ENCODE assay signal across 16 cellular contexts in genomic region chr20:33945391-33946079, GRCh38. TPM values are rescaled to one million over a fixed set of nuclear protein-coding genes. Genes with fewer than 3 reads are reported as not detected.
DNase-seq lines count a peak whose midpoint lies in the region; ATAC-seq, FAIRE-seq and TF ChIP-seq lines count a peak whose summit lies in the region.
"Had no signal": no experiment of that assay in that cellular context is flagged by ENCODE, and none has a peak within 500 bp of the region (broad histone marks: within the 10 kb centered on the region; RNA-seq: fewer than 3 reads in every experiment).

No MANE protein-coding gene starts in this region.

- no peaks in the 10 kb centered on the region for H3K9me1 ChIP-seq in K562 (ENCODE audit: control insufficient read depth, insufficient read depth, low read length)

- peaks cover 11% of the 10 kb centered on the region for H3K9me3 Mint-ChIP-seq in MCF 10A (ENCODE audit: unreplicated experiment)

- TF ChIP-seq EP300 in K562 (IDR thresholded peaks at IDR 0.05; ENCODE audit: low read length) = no peak

- in situ Hi-C loops in K562 (cut with MboI) = no loop called here

- H3K4me1 ChIP-seq in breast epithelium = no peaks in the 10 kb centered on the region
- H3K4me1 ChIP-seq in K562 (replicated peaks in 1 of 2; ENCODE audit: control insufficient read depth in 2 of 2, insufficient read depth in 2 of 2, low read length in 2 of 2) = no peaks in the 10 kb centered on the region
- H3K4me1 ChIP-seq in MM.1S (ENCODE audit: low read length) = peaks cover 7% of the 10 kb centered on the region

- no peaks in the 10 kb centered on the region for H3K27me3 ChIP-seq in breast epithelium
- H3K27me3 ChIP-seq in K562 (ENCODE audit: control insufficient read depth in 2 of 2, insufficient read depth in 2 of 2, low read length in 2 of 2) = peaks cover 8 to 21% of the 10 kb centered on the region in 2 experiments; a peak in 4 of 5 replicates
- no peaks in the 10 kb centered on the region for H3K27me3 ChIP-seq in MM.1S (replicated peaks; ENCODE audit: insufficient read depth, low read length)

- H3F3A ChIP-seq in MM.1S (ENCODE audit: insufficient read depth, low read length) = no peaks in the 10 kb centered on the region; the same call in 1 of the 2 replicates

- CTCF ChIA-PET in MCF 10A (lab: Yijun Ruan, JAX) = interaction anchor here (0.7 to 0.9 kb wide), 2 partner anchors 31 to 77 kb away, joined by 3 read pairs; no protein-coding TSS in a partner anchor
- CTCF ChIA-PET in K562 (lab: Yijun Ruan, JAX; ENCODE audit: low intra/inter-chr PET ratio) = no interaction called here

- H2AFZ ChIP-seq in K562 (ENCODE audit: low read depth, low read length) = no peak overlapping the region
- no peak overlapping the region for H2AFZ ChIP-seq in MM.1S (ENCODE audit: low read length)
- H2AFZ ChIP-seq: GM23338 had no signal

- TF ChIP-seq POLR2A in breast epithelium (IDR thresholded peaks at IDR 0.05) = no peak
- no peak for TF ChIP-seq POLR2A in K562 (conservative IDR thresholded peaks at IDR 0.05)

- H3K9me3 ChIP-seq in breast epithelium (peaks cover 12 to 19% of the 10 kb centered on the region in 2 donors), K562 (replicated peaks; ENCODE audit: control insufficient read depth, insufficient read depth, low read depth, low read length) (peaks cover 16% of the 10 kb centered on the region), MM.1S (replicated peaks; ENCODE audit: insufficient read depth, low read length) (no peaks in the 10 kb centered on the region)

- peak; percentile 65 for DNase-seq in MCF 10A (ENCODE audit: unreplicated experiment)
- DNase-seq in breast epithelium (ENCODE audit: low spot score in 2 of 2) = no peak
- DNase-seq in K562 (ENCODE audit: extremely low read depth in 1 of 4, low spot score in 3 of 4) = no peak
- peak; percentile 23 for DNase-seq in hepatic stellate cell (ENCODE audit: low spot score)
- DNase-seq in NCI-H1694 treated with DMSO at 0.1 percent for 48 hours (lab: John Stamatoyannopoulos, UW) = no peak
- DNase-seq in MM.1S = no peak
- DNase-seq in mesenteric fat pad (ENCODE audit: low spot score) = no peak
- DNase-seq: activated CD4-positive, alpha-beta T cell treated with anti-CD3 and anti-CD28 coated beads, Interleukin-2, amount 50 U/mL, for 48 hours; activated naive CD4-positive, alpha-beta T cell treated with anti-CD3 and anti-CD28 coated beads, Interleukin-2, amount 10 ng/mL, durations not matched to agents 7 days and 5 days; GF-D8; NCI-H1105 treated with DMSO at 0.1 percent for 48 hours; trophoblast cell had no signal

- H3K4me2 ChIP-seq in K562 (ENCODE audit: insufficient read depth, low read length) (no peak overlapping the region), MM.1S (ENCODE audit: low read depth, low read length) (no peak overlapping the region)
- H3K4me2 ChIP-seq: GM23338 had no signal

- no peaks in the 10 kb centered on the region for H3K36me3 Mint-ChIP-seq in MCF 10A (ENCODE audit: insufficient read depth, unreplicated experiment)

- no peak for TF ChIP-seq RAD21 in K562 (CRISPR knock-in tag; conservative IDR thresholded peaks at IDR 0.05 in 1 of 2, IDR thresholded peaks at IDR 0.05 in 1 of 2)

- H3K4me3 Mint-ChIP-seq in MCF 10A (ENCODE audit: unreplicated experiment) = no peak overlapping the region
- H3K4me3 Mint-ChIP-seq: activated naive CD4-positive, alpha-beta T cell treated with anti-CD3 and anti-CD28 coated beads, Interleukin-2, amount 10 ng/mL, durations not matched to agents 7 days and 5 days; GM23338 had no signal

- no peaks in the 10 kb centered on the region for H3K9me2 ChIP-seq in MM.1S (replicated peaks; ENCODE audit: insufficient read depth, low read length)

- H4K20me1 ChIP-seq in K562 (replicated peaks; ENCODE audit: control insufficient read depth, insufficient read depth, low read length) (no peaks in the 10 kb centered on the region), MM.1S (ENCODE audit: insufficient read depth, low read length) (no peaks in the 10 kb centered on the region)

- 0% methylated on average over 5 of the region's 5 CpGs for WGBS in K562 (ENCODE audit: insufficient coverage, low coverage, missing lambda C conversion rate)

- peaks cover 9% of the 10 kb centered on the region for H3K4me1 Mint-ChIP-seq in MCF 10A (ENCODE audit: insufficient read depth, unreplicated experiment)
- H3K4me1 Mint-ChIP-seq: activated naive CD4-positive, alpha-beta T cell treated with anti-CD3 and anti-CD28 coated beads, Interleukin-2, amount 10 ng/mL, durations not matched to agents 7 days and 5 days had no signal

- no peak for TF ChIP-seq CTCF in MCF 10A (IDR thresholded peaks at IDR 0.05; ENCODE audit: unreplicated experiment)
- TF ChIP-seq CTCF in breast epithelium (IDR thresholded peaks at IDR 0.05) = no peak
- TF ChIP-seq CTCF in K562 (IDR thresholded peaks at IDR 0.05 in 2 of 3, conservative IDR thresholded peaks at IDR 0.05 in 1 of 3; ENCODE audit: insufficient read depth in 2 of 3, low read depth in 1 of 3, low read length in 3 of 3) = no peak
- no peak for TF ChIP-seq CTCF in MM.1S (IDR thresholded peaks at IDR 0.05; ENCODE audit: low read length)

- H3K27ac ChIP-seq in breast epithelium (peak overlapping the region in 1 of 2 donors; percentile 29), K562 (ENCODE audit: extremely low read depth, low read depth, low read length) (no peak overlapping the region), MM.1S (ENCODE audit: low read length) (no peak overlapping the region)

- H3K27ac Mint-ChIP-seq in MCF 10A (ENCODE audit: low read depth, unreplicated experiment) = peak overlapping the region; percentile 7
- H3K27ac Mint-ChIP-seq: activated naive CD4-positive, alpha-beta T cell treated with anti-CD3 and anti-CD28 coated beads, Interleukin-2, amount 10 ng/mL, durations not matched to agents 7 days and 5 days; GM23338 had no signal

- H3K9ac ChIP-seq in K562 (ENCODE audit: insufficient read depth in 1 of 2, low read depth in 2 of 2, low read length in 2 of 2) = no peak overlapping the region
- no peak overlapping the region for H3K9ac ChIP-seq in MM.1S (ENCODE audit: low read length)

- H3K27me3 Mint-ChIP-seq in MCF 10A (ENCODE audit: insufficient read depth, unreplicated experiment) = peaks cover 4% of the 10 kb centered on the region

- ATAC-seq in K562 (no peak), GM21619 (IDR thresholded peaks at IDR 0.05; ENCODE audit: unreplicated experiment) (no peak)

- H3K79me2 ChIP-seq in K562 (ENCODE audit: control insufficient read depth, insufficient read depth, low read length) = no peaks in the 10 kb centered on the region
- H3K79me2 ChIP-seq in MM.1S (ENCODE audit: low read length) = no peaks in the 10 kb centered on the region

- intact Hi-C loops in MCF 10A (cut with micrococcal nuclease) (loop anchor here (5.0 kb wide), 1 partner anchor 47 kb away; the partner anchor contains the start of gene RALY), breast epithelium (cut with DNase I; ENCODE audit: low total_unique reads) (loop anchor here (5.0 kb wide), 1 partner anchor 92 kb away; no protein-coding TSS in a partner anchor), K562 (cut with micrococcal nuclease) (loop anchor here (5.0 kb wide), 2 partner anchors 77 to 182 kb away; no protein-coding TSS in a partner anchor)

- H3K36me3 ChIP-seq in breast epithelium = no peaks in the 10 kb centered on the region
- H3K36me3 ChIP-seq in K562 (ENCODE audit: control insufficient read depth, insufficient read depth, low read length) = no peaks in the 10 kb centered on the region
- H3K36me3 ChIP-seq in MM.1S (replicated peaks; ENCODE audit: insufficient read depth, low read length) = no peaks in the 10 kb centered on the region

- H3K4me3 ChIP-seq in breast epithelium (no peak overlapping the region), K562 (no peak overlapping the region), MM.1S (ENCODE audit: low read length) (no peak overlapping the region)
- H3K4me3 ChIP-seq: GM23338 had no signal

- BruUV-seq in MCF 10A (replicated peaks; lab: Mats Ljungman, UMichigan) = no TSS peak
- BruUV-seq in K562 (replicated peaks; lab: Mats Ljungman, UMichigan) = no TSS peak

- POLR2A ChIA-PET in MCF 10A (lab: Yijun Ruan, JAX) (interaction anchor here (1.3 kb wide), 1 partner anchor 9 kb away, joined by 3 read pairs; no protein-coding TSS in a partner anchor), K562 (lab: Yijun Ruan, JAX) (interaction anchor here (0.8 kb wide), 1 partner anchor 14 kb away, joined by 3 read pairs; no protein-coding TSS in a partner anchor)

- no peak for FAIRE-seq in K562 (lab: Jason Lieb, UNC)
- FAIRE-seq: A204.1, endometrium had no signal

TF ChIP-seq in K562, 482 proteins besides CTCF, POLR2A, EP300 and RAD21 (continues in another document):
- TF ChIP-seq ZNF277 (CRISPR knock-in tag; IDR thresholded peaks at IDR 0.05; ENCODE audit: borderline replicate concordance) = no peak

RNA-seq across cellular contexts. Expression of gene RALY, which starts 48.2 kb away (rescaled TPM):
- total RNA-seq in MCF 10A (2022) (113 and 120 TPM in 2 replicates), breast epithelium (100 to 1,000 TPM in 1 of 3 donors, 10 to 100 TPM in 2; 73.5 to 120 (median 96.4) TPM), K562 (2014; rRNA removed) (120 and 130 TPM in 2 replicates), K562 (2014; rRNA removed; fragmentation: Illumina TruSeq; extraction: Trizol) (66.0 and 71.2 TPM in 2 replicates), K562 (2015; rRNA removed; fragmentation: Illumina TruSeq; extraction: Trizol) (125 and 130 TPM in 2 replicates), K562 (2021) (164 and 174 TPM in 2 replicates), mesenteric fat pad (92.4 TPM)
- total RNA-seq in K562 (2011; cell fraction: chromatin; rRNA removed; ENCODE audit: low replicate concordance) = 32.4 and 53.6 TPM in 2 replicates
- 34.2 and 42.0 TPM in 2 replicates for total RNA-seq in K562 (2011; cell fraction: nucleolus; rRNA removed)
- total RNA-seq in K562 (2011; cell fraction: nucleoplasm; rRNA removed) = 39.2 and 53.0 TPM in 2 replicates
- polyA plus RNA-seq in K562 (2011; rRNA removed) (121 and 130 TPM in 2 replicates), K562 (2014; fragmentation: Illumina TruSeq; extraction: Trizol) (128 and 152 TPM in 2 replicates), K562 (2014; fragmentation: Nextera tagmentation; extraction: Ambion mirVana) (1 to 10 TPM in 1 of 2 experiments, under 1 TPM in 1; 0.80 to 1.2 TPM), K562 (2014; rRNA removed) (207 and 219 TPM in 2 replicates)
- polyA plus RNA-seq in K562 (2011; cell fraction: cytosol; rRNA removed) = 127 and 230 TPM in 2 replicates
- 54.0 and 67.3 TPM in 2 replicates for polyA plus RNA-seq in K562 (2011; cell fraction: nucleus; rRNA removed)
- polyA plus RNA-seq in K562 (2012) = 134 and 170 TPM in 2 replicates
- 52.4 and 62.2 TPM in 2 replicates for polyA minus RNA-seq in K562 (2011; rRNA and poly(A)+ RNA removed)
- polyA minus RNA-seq in K562 (2011; cell fraction: cytosol; rRNA and poly(A)+ RNA removed) = 67.6 and 72.6 TPM in 2 replicates
- polyA minus RNA-seq in K562 (2011; cell fraction: nucleus; rRNA and poly(A)+ RNA removed) = 29.5 and 41.0 TPM in 2 replicates

Comparison
In these comparisons a context has a peak if more than half of its experiments do, and no peak if none do; other contexts are left out.
1. DNase-seq: peak in MCF 10A (single experiment) and hepatic stellate cell (single experiment); none in breast epithelium (0 of 2), K562 (0 of 4), NCI-H1694 treated with DMSO at 0.1 percent for 48 hours (single experiment), MM.1S (single experiment) and mesenteric fat pad (single experiment).